Comparison of ENCODE assay signal across 19 cellular contexts in genomic region chr1:155077346-155077745, GRCh38. TPM values are rescaled to one million over a fixed set of nuclear protein-coding genes. Genes with fewer than 3 reads are reported as not detected.
A peak's percentile ranks its signal among the peaks of the same experiment; 100 is the strongest.
DNase-seq lines count a peak whose midpoint lies in the region; TF ChIP-seq lines count a peak whose summit lies in the region.
"Had no signal": no experiment of that assay in that cellular context is flagged by ENCODE, and none has a peak within 500 bp of the region (broad histone marks: within the 10 kb centered on the region; RNA-seq: fewer than 3 reads in every experiment).

No MANE protein-coding gene starts in this region.

- H3K4me1 ChIP-seq in BLaER1 treated with 17β-estradiol and CSF1 and Interleukin-3, amounts not matched to agents 10 nM and 100 nM, result peaks cover 97 to 100% (median 100%) of the 10 kb centered on the region in 10 experiments
- H3K4me1 ChIP-seq in HEK293 (ENCODE audit: control insufficient read depth, insufficient read depth, low read length), result peaks cover 9% of the 10 kb centered on the region; the same call in 1 of the 2 replicates
- H3K4me1 ChIP-seq in breast epithelium, result peaks cover 21 to 25% of the 10 kb centered on the region in 2 donors

- no peaks in the 10 kb centered on the region for H3K9me3 Mint-ChIP-seq in nephron
- no peaks in the 10 kb centered on the region for H3K9me3 Mint-ChIP-seq in activated naive CD4-positive, alpha-beta T cell treated with anti-CD3 and anti-CD28 coated beads, Interleukin-2, amount 10 ng/mL, durations not matched to agents 7 days and 5 days
- H3K9me3 Mint-ChIP-seq: activated B cell treated with CpG ODN at 0.5 μM for 24 hours; T-helper 1 cell treated with Interleukin-12 subunit alpha and Interleukin-12 subunit beta and Interleukin-4 antibody, amounts not matched to agents 30 μg/mL and 1 μg/mL, for 36 hours had no signal

- peak overlapping the region; percentile 44 to 79 (median 72) for H3K4me3 Mint-ChIP-seq in nephron
- H3K4me3 Mint-ChIP-seq in activated naive CD4-positive, alpha-beta T cell treated with anti-CD3 and anti-CD28 coated beads, Interleukin-2, amount 10 ng/mL, durations not matched to agents 7 days and 5 days, result no peak overlapping the region
- H3K4me3 Mint-ChIP-seq: activated B cell treated with CpG ODN at 0.5 μM for 24 hours; T-helper 1 cell treated with Interleukin-12 subunit alpha and Interleukin-12 subunit beta and Interleukin-4 antibody, amounts not matched to agents 30 μg/mL and 1 μg/mL, for 36 hours had no signal

- TF ChIP-seq CTCF in HEK293 (tag by site-specific recombination; IDR thresholded peaks at IDR 0.05) (no peak), breast epithelium (IDR thresholded peaks at IDR 0.05) (no peak), nephron (IDR thresholded peaks at IDR 0.05; ENCODE audit: unreplicated experiment in 3 of 3) (no peak)

- H3K4me2 ChIP-seq in BLaER1 treated with 17β-estradiol and CSF1 and Interleukin-3, amounts not matched to agents 10 nM and 100 nM, result peak overlapping the region; percentile 94 to 100 (median 98); a peak in 20 of 22 replicates

- no peak for DNase-seq in breast epithelium (ENCODE audit: low spot score in 2 of 2)
- no peak for DNase-seq in OCI-M1 (lab: John Stamatoyannopoulos, UW)
- no peak for DNase-seq in HK-2 (ENCODE audit: unreplicated experiment)
- DNase-seq in activated naive CD4-positive, alpha-beta T cell treated with anti-CD3 and anti-CD28 coated beads, Interleukin-2, amount 10 ng/mL, durations not matched to agents 7 days and 5 days, result no peak
- no peak for DNase-seq in activated CD4-positive, alpha-beta T cell treated with anti-CD3 and anti-CD28 coated beads, Interleukin-2, amount 50 U/mL, for 1 hour
- DNase-seq: activated B cell treated with CpG ODN at 0.5 μM for 24 hours; activated effector memory CD4-positive, alpha-beta T cell treated with anti-CD3 and anti-CD28 coated beads, Interleukin-2, amount 50 U/mL, for 16 hours; anterior cingulate cortex; gastrocnemius medialis; NCI-H1048; NK-92 treated with Interleukin-12 subunit alpha and Interleukin-12 subunit beta, amount 100 ng/mL, for 24 hours; stimulated activated CD4-positive, alpha-beta T cell treated with anti-CD3 and anti-CD28 coated beads, Interleukin-1b, Interleukin-23, amount 100 ng/mL, for 48 hours had no signal

- H3K9ac ChIP-seq in BLaER1 treated with 17β-estradiol and CSF1 and Interleukin-3, amounts not matched to agents 10 nM and 100 nM, result peak overlapping the region in 6 of 11 experiments; percentile 1 to 76 (median 36); a peak in 6 of 22 replicates

- CTCF ChIA-PET in HEK293 (lab: Yijun Ruan, JAX), result interaction anchor here (0.8 to 1.5 kb wide), 3 partner anchors 16 to 96 kb away, joined by 4 to 8 read pairs (median 5); partner anchors contain the start of gene KRTCAP2
- CTCF ChIA-PET in activated naive CD4-positive, alpha-beta T cell treated with anti-CD3 and anti-CD28 coated beads, Interleukin-2, amount 10 ng/mL, durations not matched to agents 7 days and 5 days (lab: Charles Lee), result interaction anchor here (0.8 kb wide), 1 partner anchor 14 kb away, joined by 3 read pairs; no protein-coding TSS in a partner anchor

- H3K9me3 ChIP-seq in BLaER1 treated with 17β-estradiol and CSF1 and Interleukin-3, amounts not matched to agents 10 nM and 100 nM (replicated peaks in 1 of 11), result no peaks in the 10 kb centered on the region
- no peaks in the 10 kb centered on the region for H3K9me3 ChIP-seq in HEK293 (ENCODE audit: control insufficient read depth, insufficient read depth, low read depth, low read length)
- H3K9me3 ChIP-seq in breast epithelium, result no peaks in the 10 kb centered on the region
- H3K9me3 ChIP-seq: gastrocnemius medialis, neutrophil had no signal

- peaks cover 28 to 46% (median 32%) of the 10 kb centered on the region in 11 experiments; a peak in 20 of 22 replicates for H4K20me1 ChIP-seq in BLaER1 treated with 17β-estradiol and CSF1 and Interleukin-3, amounts not matched to agents 10 nM and 100 nM

- peak overlapping the region in 1 of 3 experiments; percentile 33 for H3K27ac Mint-ChIP-seq in nephron
- no peak overlapping the region for H3K27ac Mint-ChIP-seq in activated naive CD4-positive, alpha-beta T cell treated with anti-CD3 and anti-CD28 coated beads, Interleukin-2, amount 10 ng/mL, durations not matched to agents 7 days and 5 days
- H3K27ac Mint-ChIP-seq: activated B cell treated with CpG ODN at 0.5 μM for 24 hours; T-helper 1 cell treated with Interleukin-12 subunit alpha and Interleukin-12 subunit beta and Interleukin-4 antibody, amounts not matched to agents 30 μg/mL and 1 μg/mL, for 36 hours had no signal

- POLR2A ChIA-PET in HEK293 (lab: Yijun Ruan, JAX), result interaction anchor here (0.8 to 2.6 kb wide), 2 partner anchors 12 to 26 kb away, joined by 3 to 8 read pairs; partner anchors contain the start of gene ADAM15

- H3K27me3 Mint-ChIP-seq in nephron (ENCODE audit: low read depth), result peaks cover 61% of the 10 kb centered on the region
- peaks cover 64% of the 10 kb centered on the region for H3K27me3 Mint-ChIP-seq in activated naive CD4-positive, alpha-beta T cell treated with anti-CD3 and anti-CD28 coated beads, Interleukin-2, amount 10 ng/mL, durations not matched to agents 7 days and 5 days

- no peak overlapping the region for H3K4me3 ChIP-seq in BLaER1 treated with 17β-estradiol and CSF1 and Interleukin-3, amounts not matched to agents 10 nM and 100 nM
- H3K4me3 ChIP-seq in HEK293 (ENCODE audit: low read depth, low read length) (no peak overlapping the region), breast epithelium (no peak overlapping the region)
- H3K4me3 ChIP-seq: gastrocnemius medialis, lung had no signal

- intact Hi-C loops in breast epithelium (cut with DNase I; ENCODE audit: low total_unique reads), result no loop called here

- no peaks in the 10 kb centered on the region for H3K36me3 Mint-ChIP-seq in nephron (ENCODE audit: low read depth)
- H3K36me3 Mint-ChIP-seq in activated naive CD4-positive, alpha-beta T cell treated with anti-CD3 and anti-CD28 coated beads, Interleukin-2, amount 10 ng/mL, durations not matched to agents 7 days and 5 days, result peaks cover 6% of the 10 kb centered on the region

- H3K4me1 Mint-ChIP-seq in nephron, result peaks cover 15% of the 10 kb centered on the region
- H3K4me1 Mint-ChIP-seq in activated naive CD4-positive, alpha-beta T cell treated with anti-CD3 and anti-CD28 coated beads, Interleukin-2, amount 10 ng/mL, durations not matched to agents 7 days and 5 days, result peaks cover 80% of the 10 kb centered on the region

- H3K36me3 ChIP-seq in BLaER1 treated with 17β-estradiol and CSF1 and Interleukin-3, amounts not matched to agents 10 nM and 100 nM, result no peaks in the 10 kb centered on the region
- H3K36me3 ChIP-seq in HEK293 (ENCODE audit: control insufficient read depth in 2 of 2, insufficient read depth in 1 of 2, low read length in 2 of 2) (no peaks in the 10 kb centered on the region), breast epithelium (no peaks in the 10 kb centered on the region)
- H3K36me3 ChIP-seq: gastrocnemius medialis, neutrophil had no signal

- peak overlapping the region in 1 of 11 experiments; percentile 86; a peak in 2 of 22 replicates for H3K27ac ChIP-seq in BLaER1 treated with 17β-estradiol and CSF1 and Interleukin-3, amounts not matched to agents 10 nM and 100 nM
- no peak overlapping the region for H3K27ac ChIP-seq in HEK293 (ENCODE audit: extremely low read depth, low read depth, low read length)
- peak overlapping the region; percentile 57 to 81 for H3K27ac ChIP-seq in breast epithelium
- H3K27ac ChIP-seq: gastrocnemius medialis, neutrophil had no signal

- H3K27me3 ChIP-seq in BLaER1 treated with 17β-estradiol and CSF1 and Interleukin-3, amounts not matched to agents 10 nM and 100 nM, result peaks cover 36 to 42% (median 37%) of the 10 kb centered on the region in 11 experiments
- peaks cover 5 to 15% of the 10 kb centered on the region in 2 donors for H3K27me3 ChIP-seq in breast epithelium

- no peak for TF ChIP-seq POLR2A in breast epithelium (IDR thresholded peaks at IDR 0.05)

TF ChIP-seq in HEK293, 187 proteins besides CTCF, POLR2A, EP300 and RAD21:
- TF ChIP-seq SCRT2 (tag by site-specific recombination; IDR thresholded peaks at IDR 0.05) (peak; percentile 17; the same call in 1 of the 2 replicates), ZNF18 (tag by site-specific recombination; IDR thresholded peaks at IDR 0.05) (no peak), IKZF3 (tag by site-specific recombination; IDR thresholded peaks at IDR 0.05) (0 out of 2 replicates have a peak, but pooled peaks have one; percentile 28)

RNA-seq across cellular contexts. Expression of gene EFNA3, which starts 1.3 kb away (rescaled TPM):
- total RNA-seq in breast epithelium, result 1 to 10 TPM; 1.6 to 7.2 (median 6.6) TPM

RNA-seq across cellular contexts. Expression of gene EFNA4, which starts 13.8 kb away (rescaled TPM):
- 10 to 100 TPM in 2 of 3 donors, 1 to 10 TPM in 1; 4.8 to 26.6 (median 23.9) TPM for total RNA-seq in breast epithelium

RNA-seq across cellular contexts. Expression of gene ADAM15, which starts 26.2 kb away (rescaled TPM):
- 100 to 1,000 TPM in 2 of 3 donors, 10 to 100 TPM in 1; 97.8 to 155 (median 109) TPM for total RNA-seq in breast epithelium

RNA-seq across cellular contexts. Expression of gene DCST1, which starts 43.7 kb away (rescaled TPM):
- under 1 TPM; 0.16 to 0.66 (median 0.44) TPM for total RNA-seq in breast epithelium
- total RNA-seq: activated B cell treated with CpG ODN at 0.5 μM for 24 hours, right cardiac atrium had no signal

RNA-seq across cellular contexts. Expression of gene DCST2, which starts 43.8 kb away (rescaled TPM):
- 1 to 10 TPM in 2 of 3 donors, under 1 TPM in 1; 0.48 to 4.4 (median 3.3) TPM for total RNA-seq in breast epithelium
- total RNA-seq: gastrocnemius medialis had no signal
